22 cellular contexts compared by ENCODE assay signal in the genomic region with DNA sequence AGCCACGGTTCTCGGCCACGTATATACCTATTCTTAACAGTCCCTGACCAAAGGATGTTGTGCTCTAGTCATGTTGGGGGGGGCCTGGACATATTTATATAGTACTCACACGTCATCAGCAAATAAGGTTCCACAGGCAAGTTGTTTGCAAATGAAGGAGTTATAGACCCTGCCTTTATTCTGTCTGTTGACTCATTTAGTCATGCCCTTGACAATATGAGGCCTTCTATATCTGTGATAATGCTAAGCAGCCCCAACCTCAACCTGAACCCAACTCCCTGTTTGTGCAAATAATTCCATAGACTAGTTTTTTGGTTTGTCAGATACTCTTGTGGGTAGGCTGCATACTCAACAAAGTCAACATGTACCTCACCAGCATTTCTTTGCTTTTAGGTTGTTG.
"Had no signal": no experiment of that assay in that cellular context is flagged by ENCODE, and none has a peak within 500 bp of the region (broad histone marks: within the 10 kb centered on the region; RNA-seq: fewer than 3 reads in every experiment).

No MANE protein-coding gene starts in this region.

- H3K27me3 ChIP-seq: MG63 had no signal

- H3K4me3 Mint-ChIP-seq: activated CD8-positive, alpha-beta T cell treated with anti-CD3 and anti-CD28 coated beads for 36 hours; activated naive CD4-positive, alpha-beta T cell treated with anti-CD3 and anti-CD28 coated beads, Interleukin-2, amount 10 ng/mL, durations not matched to agents 7 days and 5 days; activated naive CD8-positive, alpha-beta T cell treated with anti-CD3 and anti-CD28 coated beads for 36 hours; activated T-cell treated with anti-CD3 and anti-CD28 coated beads, Interleukin-2, amount 50 U/mL, for 72 hours; T-helper 1 cell treated with Interleukin-12 subunit alpha and Interleukin-12 subunit beta and Interleukin-4 antibody, amounts not matched to agents 30 μg/mL and 1 μg/mL, for 36 hours had no signal

- H3K4me3 ChIP-seq: MG63 had no signal

- DNase-seq: activated CD4-positive, alpha-beta T cell treated with anti-CD3 and anti-CD28 coated beads for 4 hours; activated CD8-positive, alpha-beta memory T cell treated with anti-CD3 and anti-CD28 coated beads, Interleukin-2, amount 50 U/mL, for 4 hours; activated CD8-positive, alpha-beta T cell treated with anti-CD3 and anti-CD28 coated beads for 36 hours; activated gamma-delta T cell treated with Interleukin-2 at 50 U/mL for 16 hours; activated naive CD4-positive, alpha-beta T cell treated with anti-CD3 and anti-CD28 coated beads, Interleukin-2, amount 10 ng/mL, durations not matched to agents 7 days and 5 days; activated naive CD8-positive, alpha-beta T cell treated with anti-CD3 and anti-CD28 coated beads for 36 hours; activated T-cell treated with anti-CD3 and anti-CD28 coated beads, Interleukin-2, amount 50 U/mL, for 72 hours; cerebellar nuclear complex; MG63; MV-4-11; NCI-H1092 treated with DMSO at 0.1 percent for 48 hours; NCI-H1417 treated with DMSO at 0.1 percent for 48 hours; NCI-H1694; NCI-H2029; NCI-H510A treated with DMSO at 0.1 percent for 48 hours; NCI-H69; NK-92 treated with Interleukin-12 subunit alpha and Interleukin-12 subunit beta, amount 100 ng/mL, for 24 hours; SHP77 treated with DMSO at 0.1 percent for 48 hours had no signal

- FAIRE-seq: RCC 7860 had no signal

- H3K27ac Mint-ChIP-seq: activated CD8-positive, alpha-beta T cell treated with anti-CD3 and anti-CD28 coated beads for 36 hours; activated naive CD4-positive, alpha-beta T cell treated with anti-CD3 and anti-CD28 coated beads, Interleukin-2, amount 10 ng/mL, durations not matched to agents 7 days and 5 days; activated naive CD8-positive, alpha-beta T cell treated with anti-CD3 and anti-CD28 coated beads for 36 hours; activated T-cell treated with anti-CD3 and anti-CD28 coated beads, Interleukin-2, amount 50 U/mL, for 72 hours; activated T-helper 2 cell treated with anti-CD3 and anti-CD28 coated beads, Interferon-gamma antibody, Interleukin-2, Interleukin-4, amounts not matched to agents 10 μg/mL and 5 μg/mL and 100 μg/mL, durations not matched to agents 14 hours and 24 hours and 36 hours; T-helper 1 cell treated with Interleukin-12 subunit alpha and Interleukin-12 subunit beta and Interleukin-4 antibody, amounts not matched to agents 30 μg/mL and 1 μg/mL, for 36 hours had no signal

- H3K27me3 Mint-ChIP-seq: activated CD8-positive, alpha-beta T cell treated with anti-CD3 and anti-CD28 coated beads for 36 hours; activated naive CD4-positive, alpha-beta T cell treated with anti-CD3 and anti-CD28 coated beads, Interleukin-2, amount 10 ng/mL, durations not matched to agents 7 days and 5 days; activated naive CD8-positive, alpha-beta T cell treated with anti-CD3 and anti-CD28 coated beads for 36 hours had no signal

- ATAC-seq: activated CD4-positive, CD25-positive, alpha-beta regulatory T cell treated with anti-CD3 and anti-CD28 coated beads, Interleukin-2, amount 50 U/mL, for 24 hours; activated CD8-positive, alpha-beta T cell treated with anti-CD3 and anti-CD28 coated beads for 36 hours; activated T-cell treated with anti-CD3 and anti-CD28 coated beads, Interleukin-2, amount 50 U/mL, for 72 hours had no signal
